In the genomic region with DNA sequence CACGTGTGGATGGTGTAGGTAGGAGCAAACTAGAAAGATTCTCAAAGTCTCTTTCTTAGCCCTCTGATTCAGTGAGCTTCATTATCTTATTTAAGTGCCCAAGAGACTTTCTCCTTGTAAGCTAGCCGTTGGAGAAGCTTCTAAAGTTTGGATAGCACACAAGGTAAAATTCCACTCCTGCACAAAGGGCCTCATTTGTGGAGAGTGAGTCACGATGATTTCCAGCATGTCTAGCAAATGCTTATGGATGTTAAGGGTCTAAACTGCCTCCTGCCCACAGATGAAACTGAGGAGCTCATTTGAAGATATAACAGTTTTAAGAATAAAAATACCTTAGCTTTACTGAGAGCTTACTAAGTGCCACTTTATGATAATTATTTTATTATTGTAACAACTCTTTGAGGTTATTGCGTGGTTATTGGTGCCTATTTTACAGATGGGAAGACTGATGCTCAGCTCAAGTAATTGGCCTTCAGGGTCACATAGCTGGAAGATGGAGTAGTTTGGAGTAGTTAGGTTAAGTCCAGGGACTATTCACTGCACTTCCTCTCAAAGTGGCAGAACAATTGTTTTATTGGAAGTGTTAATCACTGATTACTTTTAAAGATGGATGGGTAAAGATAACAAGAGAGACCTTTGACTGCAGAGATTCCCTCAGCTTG, we compare ENCODE assay signal across 17 cellular contexts.
DNase-seq lines count a peak whose midpoint lies in the region; ATAC-seq, FAIRE-seq and TF ChIP-seq lines count a peak whose summit lies in the region.
"Had no signal": no experiment of that assay in that cellular context is flagged by ENCODE, and none has a peak within 500 bp of the region (broad histone marks: within the 10 kb centered on the region; RNA-seq: fewer than 3 reads in every experiment).

No MANE protein-coding gene starts in this region.

- peak; percentile 97 for FAIRE-seq in HTR-8/SVneo (lab: Jason Lieb, UNC)
- FAIRE-seq: GM18507 had no signal

- H3K27ac ChIP-seq in AG04450 (ENCODE audit: low read depth, low read length) = peak overlapping the region; percentile 86
- H3K27ac ChIP-seq: ascending aorta, psoas muscle, SK-N-MC had no signal

- no peak overlapping the region for H3K4me3 ChIP-seq in AG04450 (ENCODE audit: low read depth, low read length)
- H3K4me3 ChIP-seq: ascending aorta, psoas muscle, SK-N-MC had no signal

- ATAC-seq in GM21526 (IDR thresholded peaks at IDR 0.05; ENCODE audit: low FRiP score, unreplicated experiment) = no peak
- ATAC-seq: psoas muscle had no signal

- CTCF ChIA-PET in AG04450 (lab: Charles Lee) = interaction anchor here (0.8 to 1.0 kb wide), 2 partner anchors 13 to 141 kb away, joined by 3 read pairs; no protein-coding TSS in a partner anchor

- intact Hi-C loops in posterior cingulate gyrus (cut with DNase I) (no loop called here), posterior vena cava (cut with DNase I) (no loop called here)

- no peaks in the 10 kb centered on the region for H3K27me3 ChIP-seq in AG04450 (ENCODE audit: control insufficient read depth, insufficient read depth, low read length)
- H3K27me3 ChIP-seq: ascending aorta had no signal

- DNase-seq in AG04450 (ENCODE audit: low read depth, low spot score) (peak; percentile 59), HTR-8/SVneo (ENCODE audit: insufficient read length, low spot score) (peak; percentile 80), astrocyte of the hippocampus (ENCODE audit: low read depth, low spot score) (peak; percentile 83), iris pigment epithelial cell (ENCODE audit: low read depth) (peak; percentile 88), posterior cingulate gyrus (no peak), germinal center (ENCODE audit: low spot score) (no peak), posterior vena cava (ENCODE audit: low spot score) (no peak)
- DNase-seq: activated CD4-positive, CD25-positive, alpha-beta regulatory T cell; activated T-cell treated with anti-CD3 and anti-CD28 coated beads for 4 hours; NCI-H1436 treated with DMSO at 0.1 percent for 48 hours; NCI-H526 treated with DMSO at 0.1 percent for 48 hours; psoas muscle; stimulated activated naive CD4-positive, alpha-beta T cell treated with Interleukin-2 at 50 U/mL for 16 hours had no signal

- no peaks in the 10 kb centered on the region for H3K9me3 ChIP-seq in AG04450 (ENCODE audit: control insufficient read depth, insufficient read depth, low read length)
- H3K9me3 ChIP-seq: ascending aorta, psoas muscle had no signal

- TF ChIP-seq CTCF in AG04450 (IDR thresholded peaks at IDR 0.05; ENCODE audit: low read depth, low read length) = no peak

- POLR2A ChIA-PET in AG04450 (lab: Yijun Ruan, JAX) = interaction anchor here (1.5 kb wide), 1 partner anchor 78 kb away, joined by 5 read pairs; a partner anchor contains a TSS

Comparison
In these comparisons a context has a peak if more than half of its experiments do, and no peak if none do; other contexts are left out.
1. DNase-seq: peak in AG04450 (single experiment), HTR-8/SVneo (single experiment), astrocyte of the hippocampus (single experiment) and iris pigment epithelial cell (single experiment); none in posterior cingulate gyrus (0 of 10), germinal center (single experiment) and posterior vena cava (single experiment).